15 cellular contexts compared by ENCODE assay signal in the genomic region with DNA sequence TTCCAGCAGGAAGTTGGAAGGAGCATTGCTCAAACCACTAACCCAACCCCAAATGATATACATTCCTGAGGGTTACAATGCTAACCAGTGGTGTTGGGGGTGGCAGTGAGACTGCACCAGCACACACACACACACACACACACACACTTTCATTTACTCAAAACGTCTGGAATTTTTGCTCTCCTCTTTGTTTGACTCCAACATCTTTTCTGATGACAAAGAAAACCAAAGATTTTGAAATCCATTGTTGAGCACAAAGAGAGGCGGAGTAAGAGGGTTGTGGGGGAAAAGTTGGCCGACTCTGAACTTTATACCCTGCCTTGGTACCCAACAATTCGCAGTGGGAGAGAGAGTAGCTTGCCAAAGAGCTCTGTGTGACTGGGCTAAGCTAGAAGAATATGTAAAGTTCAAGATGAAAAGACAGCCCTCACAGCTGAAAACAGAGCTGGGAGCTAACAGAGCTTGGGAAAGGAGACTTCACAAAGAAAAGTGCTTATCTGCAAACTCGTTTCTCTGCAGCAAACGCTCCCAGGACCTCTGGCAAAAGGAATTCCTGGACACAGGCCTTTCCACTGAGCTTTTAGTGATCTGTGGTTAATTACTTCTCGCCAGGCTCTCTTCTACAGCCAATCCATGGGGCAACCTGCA.
A peak's percentile ranks its signal among the peaks of the same experiment; 100 is the strongest.
DNase-seq lines count a peak whose midpoint lies in the region; FAIRE-seq and TF ChIP-seq lines count a peak whose summit lies in the region.
"Had no signal": no experiment of that assay in that cellular context is flagged by ENCODE, and none has a peak within 500 bp of the region (broad histone marks: within the 10 kb centered on the region; RNA-seq: fewer than 3 reads in every experiment).

No MANE protein-coding gene starts in this region.

- no peak overlapping the region for H4K91ac ChIP-seq in neuronal stem cell (ENCODE audit: low read depth, low read length, poor library complexity)

- H2AK5ac ChIP-seq in neuronal stem cell (ENCODE audit: low read depth, low read length), result no peak overlapping the region

- H3K9me3 ChIP-seq in SJSA1 (replicated peaks) (no peaks in the 10 kb centered on the region), fibroblast of lung (ENCODE audit: control insufficient read depth, insufficient read depth, low read depth, low read length) (no peaks in the 10 kb centered on the region), neuronal stem cell (replicated peaks in 1 of 2; ENCODE audit: control insufficient read depth in 2 of 2, insufficient read depth in 1 of 2, low read depth in 1 of 2, low read length in 2 of 2) (peaks cover 0 to 5% of the 10 kb centered on the region in 2 donors)
- H3K9me3 ChIP-seq: prostate gland had no signal

- H3K4ac ChIP-seq in neuronal stem cell (ENCODE audit: low read length), result no peak overlapping the region

- H3K9ac ChIP-seq in fibroblast of lung (ENCODE audit: insufficient read depth, low read length) (no peak overlapping the region), neuronal stem cell (ENCODE audit: low read depth, low read length, poor library complexity) (no peak overlapping the region)

- no peak for FAIRE-seq in HTR-8/SVneo (lab: Jason Lieb, UNC)
- FAIRE-seq: colon, GM12878 had no signal

- no peak overlapping the region for H4K8ac ChIP-seq in neuronal stem cell (ENCODE audit: low read depth, low read length)

- no peak overlapping the region for H3K23ac ChIP-seq in neuronal stem cell (ENCODE audit: low read depth, low read length, poor library complexity)

- H2AFZ ChIP-seq in fibroblast of lung (ENCODE audit: low read length), result peak overlapping the region; percentile 53
- H2AFZ ChIP-seq in neuronal stem cell (ENCODE audit: low read length), result peak overlapping the region; percentile 21

- H3K79me1 ChIP-seq in neuronal stem cell (ENCODE audit: low read depth, low read length), result peaks cover 1% of the 10 kb centered on the region

- TF ChIP-seq CTCF in fibroblast of lung (conservative IDR thresholded peaks at IDR 0.05 in 1 of 2, IDR thresholded peaks at IDR 0.05 in 1 of 2; ENCODE audit: low read depth in 1 of 2, low read length in 2 of 2), result no peak

- H4K20me1 ChIP-seq in fibroblast of lung (ENCODE audit: control insufficient read depth, extremely low read depth, insufficient read depth, low read length), result no peaks in the 10 kb centered on the region

- H3K4me1 ChIP-seq in SJSA1 (replicated peaks) (peaks cover 35% of the 10 kb centered on the region), fibroblast of lung (ENCODE audit: control insufficient read depth, extremely low read depth, insufficient read depth, low read length) (peaks cover 19% of the 10 kb centered on the region), neuronal stem cell (ENCODE audit: control insufficient read depth in 2 of 2, insufficient read depth in 1 of 2, low read depth in 1 of 2, low read length in 2 of 2) (peaks cover 0 to 18% of the 10 kb centered on the region in 2 donors)
- H3K4me1 ChIP-seq: prostate gland had no signal

- WGBS in neuronal stem cell (ENCODE audit: extremely low coverage in 2 of 2, insufficient read length in 2 of 2, insufficient replicate concordance in 1 of 2), 2 donors, result no CpG with 5 or more reads among the region's 7 CpGs

- H3K14ac ChIP-seq in neuronal stem cell (ENCODE audit: low read length), result no peak overlapping the region

- H3K27me3 ChIP-seq in SJSA1 (replicated peaks) (no peaks in the 10 kb centered on the region), fibroblast of lung (ENCODE audit: control insufficient read depth, insufficient read depth, low read length) (no peaks in the 10 kb centered on the region), neuronal stem cell (ENCODE audit: control insufficient read depth in 3 of 3, insufficient read depth in 3 of 3, low read depth in 1 of 3, low read length in 3 of 3) (no peaks in the 10 kb centered on the region)

- H2BK12ac ChIP-seq in neuronal stem cell (ENCODE audit: low read length), result no peak overlapping the region

- DNase-seq in EH (ENCODE audit: low read depth) (peak; percentile 97), SJSA1 (ENCODE audit: low read depth in 1 of 2, low spot score in 2 of 2) (peak; percentile 74 to 96), fibroblast of lung (ENCODE audit: low read depth in 2 of 2) (peak; percentile 84 to 99), neuronal stem cell (ENCODE audit: low spot score) (peak; percentile 9), NOMO-1 (lab: John Stamatoyannopoulos, UW; ENCODE audit: unreplicated experiment in 2 of 2) (no peak), NK-92 (lab: John Stamatoyannopoulos, UW; ENCODE audit: unreplicated experiment) (no peak), HTR-8/SVneo (ENCODE audit: insufficient read length, low spot score) (no peak), middle frontal gyrus (ENCODE audit: extremely low spot score, low spot score) (no peak)
- DNase-seq: activated CD8-positive, alpha-beta memory T cell treated with anti-CD3 and anti-CD28 coated beads, Interleukin-2, amount 50 U/mL, for 48 hours; CD8-positive, alpha-beta memory T cell; NCI-H774; T-helper 17 cell had no signal

- H3K79me2 ChIP-seq in fibroblast of lung (ENCODE audit: control insufficient read depth, insufficient read depth, low read length), result no peaks in the 10 kb centered on the region

- H3K36me3 ChIP-seq in SJSA1 (no peaks in the 10 kb centered on the region), fibroblast of lung (ENCODE audit: control insufficient read depth, insufficient read depth, low read length) (no peaks in the 10 kb centered on the region), neuronal stem cell (replicated peaks in 1 of 2; ENCODE audit: control insufficient read depth in 2 of 2, insufficient read depth in 2 of 2, low read length in 2 of 2) (no peaks in the 10 kb centered on the region)
- H3K36me3 ChIP-seq: prostate gland had no signal

- no peak overlapping the region for H2BK15ac ChIP-seq in neuronal stem cell (ENCODE audit: low read length)

- H3K4me2 ChIP-seq in fibroblast of lung (ENCODE audit: extremely low read depth, insufficient read depth, low read length) (peak overlapping the region; percentile 28), neuronal stem cell (ENCODE audit: insufficient read depth, low read length, poor library complexity, severe bottlenecking) (no peak overlapping the region)

- no peak overlapping the region for H3K4me3 ChIP-seq in SJSA1
- peak overlapping the region in 1 of 4 experiments; percentile 8 for H3K4me3 ChIP-seq in fibroblast of lung (replicated peaks in 1 of 4; ENCODE audit: control extremely low read depth in 1 of 4, insufficient read depth in 1 of 4, low read depth in 3 of 4, low read length in 4 of 4)
- no peak overlapping the region for H3K4me3 ChIP-seq in neuronal stem cell (ENCODE audit: low read length in 2 of 2)
- H3K4me3 ChIP-seq: GM12878, prostate gland had no signal

- H3K18ac ChIP-seq in neuronal stem cell (ENCODE audit: low read length), result peak overlapping the region; percentile 9

- H3K27ac ChIP-seq in SJSA1, result peak overlapping the region; percentile 67
- H3K27ac ChIP-seq in fibroblast of lung (ENCODE audit: insufficient read depth, low read length), result peak overlapping the region; percentile 49
- H3K27ac ChIP-seq in neuronal stem cell (replicated peaks; ENCODE audit: low read length), result peak overlapping the region; percentile 53
- H3K27ac ChIP-seq: prostate gland had no signal

- H2BK120ac ChIP-seq in neuronal stem cell (ENCODE audit: low read depth, low read length), result no peak overlapping the region

- no peak overlapping the region for H2BK5ac ChIP-seq in neuronal stem cell (ENCODE audit: low read length)

Comparison
In these comparisons a context has a peak if more than half of its experiments do, and no peak if none do; other contexts are left out.
1. DNase-seq: peak in EH (single experiment), SJSA1 (2 of 2), fibroblast of lung (2 of 2) and neuronal stem cell (single experiment); none in NOMO-1 (0 of 2), NK-92 (single experiment), HTR-8/SVneo (single experiment) and middle frontal gyrus (single experiment).
2. Peak in every context shown above with its lines, with median percentiles within 50 percentile points of each other: H3K27ac ChIP-seq.